Comparison of ENCODE assay signal across 10 cellular contexts in the genomic region with DNA sequence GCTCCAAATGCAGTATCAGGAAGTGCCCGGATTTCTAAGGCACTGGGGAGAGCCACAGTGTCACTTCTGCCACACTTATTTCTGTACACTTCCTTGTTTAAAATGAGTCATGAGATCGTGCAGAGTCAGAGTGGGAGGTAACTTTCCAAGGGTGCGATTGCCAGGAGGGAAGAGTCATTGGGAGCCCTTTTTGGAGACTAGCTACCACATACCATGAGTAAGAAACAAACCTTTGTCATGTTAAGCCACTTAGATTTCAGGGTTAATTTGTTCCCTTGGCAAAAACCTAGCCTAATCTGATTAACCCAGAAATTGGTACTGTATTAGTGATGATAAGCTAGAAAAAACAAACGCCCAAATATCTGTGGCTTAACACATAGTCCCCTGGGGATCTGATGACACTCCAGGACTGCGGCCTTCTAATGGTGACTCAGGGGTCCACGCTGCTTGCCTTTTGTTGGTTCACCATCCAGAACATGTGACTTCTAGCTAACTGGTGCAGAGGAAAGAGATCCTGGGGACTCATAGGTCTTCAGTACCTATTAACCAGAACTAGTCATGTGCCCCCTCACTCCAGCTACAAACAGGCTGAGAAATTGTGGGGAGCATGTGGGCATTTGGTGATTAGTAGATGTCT.
A peak's percentile ranks its signal among the peaks of the same experiment; 100 is the strongest.
DNase-seq lines count a peak whose midpoint lies in the region; ATAC-seq and TF ChIP-seq lines count a peak whose summit lies in the region.
"Had no signal": no experiment of that assay in that cellular context is flagged by ENCODE, and none has a peak within 500 bp of the region (broad histone marks: within the 10 kb centered on the region; RNA-seq: fewer than 3 reads in every experiment).

No MANE protein-coding gene starts in this region.

- DNase-seq in NCI-H82 treated with DMSO at 0.1 percent for 48 hours (lab: John Stamatoyannopoulos, UW; ENCODE audit: unreplicated experiment) (peak; percentile 48), fibroblast of mammary gland (ENCODE audit: low read depth) (peak; percentile 92), stromal cell of bone marrow (ENCODE audit: low read depth) (peak; percentile 88), GM13977 (ENCODE audit: low spot score) (no peak), DMS 273 treated with DMSO at 0.1 percent for 48 hours (lab: John Stamatoyannopoulos, UW) (no peak), HAP-1 (ENCODE audit: low spot score in 2 of 2) (no peak)
- DNase-seq in stimulated activated naive CD4-positive, alpha-beta T cell treated with Interleukin-2 at 50 U/mL for 16 hours (lab: John Stamatoyannopoulos, UW): no peak
- DNase-seq: activated B cell treated with CpG ODN at 0.5 μM for 24 hours had no signal

- no peaks in the 10 kb centered on the region for H3K27me3 ChIP-seq in HAP-1 (ENCODE audit: low read depth)
- H3K27me3 ChIP-seq: heart right ventricle had no signal

- TF ChIP-seq CTCF in fibroblast of mammary gland (conservative IDR thresholded peaks at IDR 0.05; ENCODE audit: control insufficient read depth, insufficient read depth, low read depth, low read length) (no peak), GM13977 (IDR thresholded peaks at IDR 0.05; ENCODE audit: extremely low read depth, insufficient read depth, missing control alignments) (no peak)

- no peaks in the 10 kb centered on the region for H3K36me3 ChIP-seq in HAP-1 (replicated peaks)
- H3K36me3 ChIP-seq: heart right ventricle had no signal

- in situ Hi-C loops in GM13977 (cut with MboI; ENCODE audit: low pct_unique_long_range_greater_than_20kb, low sequenced_read_pairs, unreplicated experiment): no loop called here
- in situ Hi-C loops in HAP-1 (cut with MboI; ENCODE audit: low sequenced_read_pairs): no loop called here

- H3K4me1 ChIP-seq in HAP-1: no peaks in the 10 kb centered on the region

- H3K9me3 ChIP-seq in HAP-1: no peaks in the 10 kb centered on the region

- ATAC-seq in GM21526 (IDR thresholded peaks at IDR 0.05; ENCODE audit: low FRiP score, unreplicated experiment): peak; percentile 49

- H3K4me3 ChIP-seq in fibroblast of mammary gland (ENCODE audit: control insufficient read depth, low read depth, low read length) (no peak overlapping the region), HAP-1 (no peak overlapping the region)
- H3K4me3 ChIP-seq: heart right ventricle had no signal

Comparison
In these comparisons a context has a peak if more than half of its experiments do, and no peak if none do; other contexts are left out.
1. DNase-seq: peak in NCI-H82 treated with DMSO at 0.1 percent for 48 hours (single experiment), fibroblast of mammary gland (single experiment) and stromal cell of bone marrow (single experiment); none in GM13977 (single experiment), DMS 273 treated with DMSO at 0.1 percent for 48 hours (single experiment), HAP-1 (0 of 2) and stimulated activated naive CD4-positive, alpha-beta T cell treated with Interleukin-2 at 50 U/mL for 16 hours (single experiment).